In the genomic region with DNA sequence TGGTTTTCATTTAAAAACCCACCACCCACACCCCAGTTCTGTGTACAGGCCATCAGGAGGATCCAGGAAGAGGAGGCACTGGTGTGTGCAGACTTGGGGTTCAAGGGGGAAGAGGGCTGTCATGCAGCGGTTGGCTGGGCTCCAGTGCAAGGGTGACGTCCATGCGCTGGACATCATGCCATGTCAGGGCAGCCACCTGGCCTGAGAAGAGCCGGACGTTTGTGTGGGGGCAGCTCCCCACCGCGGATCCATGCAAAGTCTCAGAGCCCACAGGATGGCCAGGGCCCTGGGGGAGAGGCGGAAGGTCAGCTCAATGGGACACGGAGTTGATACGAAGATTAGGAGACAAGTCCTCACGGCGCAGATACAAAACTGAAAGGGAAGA, we compare ENCODE assay signal across 24 cellular contexts.
"Had no signal": no experiment of that assay in that cellular context is flagged by ENCODE, and none has a peak within 500 bp of the region (broad histone marks: within the 10 kb centered on the region; RNA-seq: fewer than 3 reads in every experiment).

No MANE protein-coding gene starts in this region.

- H3K9ac ChIP-seq: parathyroid adenoma had no signal

- H3K4me3 ChIP-seq: body of pancreas, coronary artery, dorsolateral prefrontal cortex, gastrocnemius medialis, left ventricle myocardium inferior, mucosa of descending colon, right atrium auricular region, testis, transverse colon had no signal

- H3K27me3 ChIP-seq: body of pancreas, dorsolateral prefrontal cortex, gastrocnemius medialis, right atrium auricular region, testis, transverse colon had no signal

- H3K9me3 ChIP-seq: body of pancreas, gastrocnemius medialis, left ventricle myocardium inferior, mucosa of descending colon, right atrium auricular region, testis, transverse colon had no signal

- ATAC-seq: activated CD8-positive, alpha-beta T cell treated with anti-CD3 and anti-CD28 coated beads for 36 hours; body of pancreas; gastrocnemius medialis; mucosa of descending colon; natural killer cell treated with Interleukin-12 subunit alpha and Interleukin-12 subunit beta and Interleukin-15 and Interleukin-18, amount 100 ng/mL, for 72 hours; stimulated activated naive CD8-positive, alpha-beta T cell treated with anti-CD3 and anti-CD28 coated beads, Interleukin-15, Interleukin-2, amounts not matched to agents 100 U/mL and 50 U/mL, for 24 hours had no signal

- DNase-seq: activated CD4-positive, alpha-beta T cell treated with anti-CD3 and anti-CD28 coated beads for 48 hours; activated CD8-positive, alpha-beta T cell treated with anti-CD3 and anti-CD28 coated beads for 36 hours; activated T-cell treated with anti-CD3 and anti-CD28 coated beads for 4 hours; anterior cingulate cortex; cerebellar nuclear complex; effector memory CD4-positive, alpha-beta T cell; erythroblast; glutamatergic neuron; left ventricle myocardium inferior; stimulated activated CD4-positive, alpha-beta T cell treated with anti-CD3 and anti-CD28 coated beads, Interleukin-2, amount 100 ng/mL, for 48 hours; stimulated activated naive CD8-positive, alpha-beta T cell treated with anti-CD3 and anti-CD28 coated beads, Interleukin-15, Interleukin-2, amounts not matched to agents 100 U/mL and 50 U/mL, for 24 hours; T-helper 1 cell; testis; transverse colon had no signal

- H2AFZ ChIP-seq: parathyroid adenoma had no signal

- H3K4me3 Mint-ChIP-seq: activated naive CD4-positive, alpha-beta T cell treated with anti-CD3 and anti-CD28 coated beads, Interleukin-2, amount 50 U/mL, for 24 hours; activated T-helper 1 cell treated with anti-CD3 and anti-CD28 coated beads, Interleukin-12 subunit alpha, Interleukin-12 subunit beta, Interleukin-2, Interleukin-4 antibody, amounts not matched to agents 30 ng/mL and 10 ng/mL and 1 ng/mL, durations not matched to agents 14 hours and 24 hours and 36 hours had no signal

- H3K27ac ChIP-seq: body of pancreas, coronary artery, dorsolateral prefrontal cortex, gastrocnemius medialis, left ventricle myocardium inferior, parathyroid adenoma, right atrium auricular region, testis, transverse colon had no signal

- H3K4me1 ChIP-seq: body of pancreas, gastrocnemius medialis, parathyroid adenoma, testis, transverse colon had no signal

- H3K27me3 Mint-ChIP-seq: activated CD8-positive, alpha-beta T cell treated with anti-CD3 and anti-CD28 coated beads for 36 hours; activated naive CD4-positive, alpha-beta T cell treated with anti-CD3 and anti-CD28 coated beads, Interleukin-2, amount 50 U/mL, for 24 hours; natural killer cell treated with Interleukin-12 subunit alpha and Interleukin-12 subunit beta and Interleukin-15 and Interleukin-18, amount 100 ng/mL, for 72 hours had no signal
